12 cellular contexts compared by ENCODE assay signal in genomic region chrX:16138108-16138427, GRCh38. TPM values are rescaled to one million over a fixed set of nuclear protein-coding genes. Genes with fewer than 3 reads are reported as not detected.
DNase-seq lines count a peak whose midpoint lies in the region; ATAC-seq, FAIRE-seq and TF ChIP-seq lines count a peak whose summit lies in the region.
"Had no signal": no experiment of that assay in that cellular context is flagged by ENCODE, and none has a peak within 500 bp of the region (broad histone marks: within the 10 kb centered on the region; RNA-seq: fewer than 3 reads in every experiment).

No MANE protein-coding gene starts in this region.

- ATAC-seq in GM19395 (IDR thresholded peaks at IDR 0.05; ENCODE audit: unreplicated experiment) (peak; percentile 46), HG03354 (IDR thresholded peaks at IDR 0.05; ENCODE audit: poor library complexity, severe bottlenecking, unreplicated experiment) (peak; percentile 53), omental fat pad (ENCODE audit: low FRiP score) (no peak)
- ATAC-seq in activated naive CD8-positive, alpha-beta T cell treated with anti-CD3 and anti-CD28 coated beads, Interleukin-2, amount 50 U/mL, for 24 hours, result no peak

- H3K27me3 ChIP-seq in GM06990 (replicated peaks; ENCODE audit: control insufficient read depth, insufficient read depth, low read length), result no peaks in the 10 kb centered on the region
- H3K27me3 ChIP-seq: SJCRH30, thyroid gland had no signal

- peaks cover 16% of the 10 kb centered on the region for H3K27me3 Mint-ChIP-seq in activated naive CD8-positive, alpha-beta T cell treated with anti-CD3 and anti-CD28 coated beads, Interleukin-2, amount 50 U/mL, for 24 hours

- TF ChIP-seq CTCF in GM06990 (IDR thresholded peaks at IDR 0.05; ENCODE audit: insufficient read depth, low read length, poor library complexity, severe bottlenecking) (peak; percentile 76), epithelial cell of esophagus (IDR thresholded peaks at IDR 0.05; ENCODE audit: insufficient read depth, low read depth, low read length, missing control alignments) (peak; percentile 23), omental fat pad (IDR thresholded peaks at IDR 0.05) (no peak)

- H3K9me3 Mint-ChIP-seq in activated naive CD8-positive, alpha-beta T cell treated with anti-CD3 and anti-CD28 coated beads, Interleukin-2, amount 50 U/mL, for 24 hours, result no peaks in the 10 kb centered on the region

- no peak overlapping the region for H3K4me3 ChIP-seq in GM06990 (replicated peaks; ENCODE audit: low read depth, low read length)
- H3K4me3 ChIP-seq in epithelial cell of esophagus (ENCODE audit: low read length), result no peak overlapping the region
- H3K4me3 ChIP-seq: SJCRH30, skin epidermis, thyroid gland had no signal

- H3K4me3 Mint-ChIP-seq in activated naive CD8-positive, alpha-beta T cell treated with anti-CD3 and anti-CD28 coated beads, Interleukin-2, amount 50 U/mL, for 24 hours, result no peak overlapping the region

- FAIRE-seq in GM19239 (lab: Jason Lieb, UNC), result no peak

- H3K27ac Mint-ChIP-seq in activated naive CD8-positive, alpha-beta T cell treated with anti-CD3 and anti-CD28 coated beads, Interleukin-2, amount 50 U/mL, for 24 hours, result no peak overlapping the region

- peaks cover 21% of the 10 kb centered on the region for H3K4me1 Mint-ChIP-seq in activated naive CD8-positive, alpha-beta T cell treated with anti-CD3 and anti-CD28 coated beads, Interleukin-2, amount 50 U/mL, for 24 hours

- peak; percentile 25 for DNase-seq in GM06990 (ENCODE audit: extremely low read depth, insufficient read length)
- peak; percentile 5 for DNase-seq in epithelial cell of esophagus (ENCODE audit: low read depth)
- no peak for DNase-seq in GM19239 (ENCODE audit: insufficient read length, low spot score)
- DNase-seq in glomerular visceral epithelial cell (ENCODE audit: extremely low spot score), result no peak
- no peak for DNase-seq in omental fat pad (ENCODE audit: low spot score)
- DNase-seq in activated naive CD8-positive, alpha-beta T cell treated with anti-CD3 and anti-CD28 coated beads, Interleukin-2, amount 50 U/mL, for 24 hours, result no peak
- DNase-seq: activated naive CD4-positive, alpha-beta T cell had no signal

- H3K36me3 ChIP-seq in GM06990 (ENCODE audit: control insufficient read depth, insufficient read depth, low read length), result no peaks in the 10 kb centered on the region
- H3K36me3 ChIP-seq: SJCRH30, thyroid gland had no signal

- no peaks in the 10 kb centered on the region for H3K36me3 Mint-ChIP-seq in activated naive CD8-positive, alpha-beta T cell treated with anti-CD3 and anti-CD28 coated beads, Interleukin-2, amount 50 U/mL, for 24 hours (ENCODE audit: low read depth)

RNA-seq across cellular contexts. Expression of gene GRPR, which starts 14.7 kb away (rescaled TPM):
- under 1 TPM in 1 of 4 donors, not detected in 3; 0.63 TPM for total RNA-seq in omental fat pad

RNA-seq across cellular contexts. Expression of gene MAGEB17, which starts 29.2 kb away (rescaled TPM):
- not detected for total RNA-seq in omental fat pad

Comparison
In these comparisons a context has a peak if more than half of its experiments do, and no peak if none do; other contexts are left out.
1. DNase-seq: peak in GM06990 (single experiment) and epithelial cell of esophagus (single experiment); none in GM19239 (single experiment), glomerular visceral epithelial cell (single experiment), omental fat pad (single experiment) and activated naive CD8-positive, alpha-beta T cell treated with anti-CD3 and anti-CD28 coated beads, Interleukin-2, amount 50 U/mL, for 24 hours (single experiment).
2. CTCF ChIP-seq: peak in GM06990 (single experiment) and epithelial cell of esophagus (single experiment); none in omental fat pad (0 of 3).
3. ATAC-seq: peak in GM19395 (single experiment) and HG03354 (single experiment); none in omental fat pad (single experiment) and activated naive CD8-positive, alpha-beta T cell treated with anti-CD3 and anti-CD28 coated beads, Interleukin-2, amount 50 U/mL, for 24 hours (single experiment).